Comparison of ENCODE assay signal across 1 cellular context in genomic region chr2:110743600-110743999, GRCh38.
A peak's percentile ranks its signal among the peaks of the same experiment; 100 is the strongest.
TF ChIP-seq lines count a peak whose summit lies in the region.

No MANE protein-coding gene starts in this region.

TF ChIP-seq in K562, 482 proteins besides CTCF, POLR2A, EP300 and RAD21:
- TF ChIP-seq ARID4B (CRISPR knock-in tag; IDR thresholded peaks at IDR 0.05): no peak
- TF ChIP-seq PRDM10 (IDR thresholded peaks at IDR 0.05; ENCODE audit: partially characterized antibody): peak; percentile 58
